ENCODE assay signal across 13 cellular contexts in the genomic region with DNA sequence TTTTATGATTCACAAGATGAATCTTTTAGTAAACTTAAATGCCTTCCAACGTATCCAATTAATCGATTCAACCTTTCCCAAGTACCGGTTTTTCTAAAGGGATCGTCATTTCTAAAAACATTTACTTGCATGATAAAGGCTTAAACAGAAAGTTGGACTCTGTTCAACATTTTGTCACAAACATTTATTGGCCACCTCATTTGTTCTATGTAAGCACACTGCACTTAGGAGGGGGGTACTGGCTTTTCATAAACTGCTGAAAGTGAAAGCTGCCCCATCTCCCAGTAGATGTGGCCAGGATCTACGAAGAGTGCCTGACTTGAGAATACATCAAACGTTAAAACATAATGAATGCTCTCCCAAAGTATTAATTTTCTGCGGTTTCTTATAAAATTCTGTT. TPM values are rescaled to one million over a fixed set of nuclear protein-coding genes. Genes with fewer than 3 reads are reported as not detected.
DNase-seq lines count a peak whose midpoint lies in the region; TF ChIP-seq lines count a peak whose summit lies in the region.
"Had no signal": no experiment of that assay in that cellular context is flagged by ENCODE, and none has a peak within 500 bp of the region (broad histone marks: within the 10 kb centered on the region; RNA-seq: fewer than 3 reads in every experiment).

No MANE protein-coding gene starts in this region.

- H3K79me2 ChIP-seq in KMS-11 (ENCODE audit: insufficient read depth, low read depth) (no peaks in the 10 kb centered on the region), MM.1S (ENCODE audit: low read length) (no peaks in the 10 kb centered on the region)

- peak overlapping the region; percentile 21; the same call in 1 of the 2 replicates for H3K27ac ChIP-seq in KMS-11
- H3K27ac ChIP-seq in mesenchymal stem cell (ENCODE audit: low read length, poor library complexity, severe bottlenecking) = no peak overlapping the region
- no peak overlapping the region for H3K27ac ChIP-seq in MM.1S (ENCODE audit: low read length)
- H3K27ac ChIP-seq: SK-N-MC had no signal

- H3K4me3 ChIP-seq in AG09309 (ENCODE audit: control insufficient read depth, low read depth, low read length) = peak overlapping the region; percentile 11
- no peak overlapping the region for H3K4me3 ChIP-seq in KMS-11 (IDR thresholded peaks at IDR 0.05; ENCODE audit: insufficient read depth, low read depth, low read length)
- no peak overlapping the region for H3K4me3 ChIP-seq in cardiac fibroblast (replicated peaks in 1 of 2; ENCODE audit: low read depth in 2 of 2, low read length in 2 of 2)
- H3K4me3 ChIP-seq in mesenchymal stem cell (ENCODE audit: insufficient read depth in 1 of 2, low read depth in 1 of 2, low read length in 2 of 2) = peak overlapping the region in 1 of 2 experiments; percentile 67
- no peak overlapping the region for H3K4me3 ChIP-seq in MM.1S (ENCODE audit: low read length)
- H3K4me3 ChIP-seq: SK-N-MC had no signal

- WGBS in mesenchymal stem cell = 97% methylated on average over 5 of the region's 7 CpGs

- H2BK15ac ChIP-seq in mesenchymal stem cell (ENCODE audit: low read depth, poor library complexity, severe bottlenecking) = no peak overlapping the region

- no peak overlapping the region for H2AK5ac ChIP-seq in mesenchymal stem cell (ENCODE audit: low read length, severe bottlenecking)

- no peak overlapping the region for H3K14ac ChIP-seq in mesenchymal stem cell (ENCODE audit: low read length in 2 of 2)

- H3K36me3 ChIP-seq in KMS-11 (ENCODE audit: insufficient read depth) (no peaks in the 10 kb centered on the region), mesenchymal stem cell (ENCODE audit: control insufficient read depth in 1 of 2, insufficient read depth in 2 of 2, low read depth in 1 of 2, low read length in 2 of 2) (no peaks in the 10 kb centered on the region), MM.1S (replicated peaks; ENCODE audit: insufficient read depth, low read length) (no peaks in the 10 kb centered on the region)

- H3K27me3 ChIP-seq in KMS-11 (ENCODE audit: insufficient read depth, low read depth) = no peaks in the 10 kb centered on the region
- no peaks in the 10 kb centered on the region for H3K27me3 ChIP-seq in mesenchymal stem cell (ENCODE audit: control insufficient read depth in 1 of 2, insufficient read depth in 1 of 2, low read length in 2 of 2)
- no peaks in the 10 kb centered on the region for H3K27me3 ChIP-seq in MM.1S (replicated peaks; ENCODE audit: insufficient read depth, low read length)

- H3K9ac ChIP-seq in KMS-11 (0 out of 2 replicates have a peak overlapping the region, but pooled peaks have one; percentile 1), mesenchymal stem cell (ENCODE audit: low read length) (peak overlapping the region; percentile 56), MM.1S (ENCODE audit: low read length) (no peak overlapping the region)

- H2AFZ ChIP-seq in KMS-11 (ENCODE audit: low read depth) (no peak overlapping the region), mesenchymal stem cell (ENCODE audit: low read depth, low read length) (no peak overlapping the region), MM.1S (ENCODE audit: low read length) (no peak overlapping the region)

- no peak overlapping the region for H2BK5ac ChIP-seq in mesenchymal stem cell (ENCODE audit: low read depth, low read length, poor library complexity, severe bottlenecking)

- H2BK120ac ChIP-seq in mesenchymal stem cell (ENCODE audit: low read depth, low read length) = no peak overlapping the region

- no peak overlapping the region for H4K8ac ChIP-seq in mesenchymal stem cell (ENCODE audit: low read length)

- H3K9me3 ChIP-seq in mesenchymal stem cell (ENCODE audit: control insufficient read depth, low read length) (no peaks in the 10 kb centered on the region), MM.1S (replicated peaks; ENCODE audit: insufficient read depth, low read length) (no peaks in the 10 kb centered on the region)

- TF ChIP-seq CTCF in AG09309 (IDR thresholded peaks at IDR 0.05; ENCODE audit: control insufficient read depth, insufficient read depth, low read depth, low read length, missing control alignments) = no peak
- no peak for TF ChIP-seq CTCF in KMS-11 (conservative IDR thresholded peaks at IDR 0.05; ENCODE audit: low read depth, low read length)
- no peak for TF ChIP-seq CTCF in cardiac fibroblast (IDR thresholded peaks at IDR 0.05; ENCODE audit: low read depth, low read length)
- TF ChIP-seq CTCF in MM.1S (IDR thresholded peaks at IDR 0.05; ENCODE audit: low read length) = no peak

- DNase-seq in AG09309 (ENCODE audit: low read depth) (no peak), cardiac fibroblast (ENCODE audit: low read depth in 2 of 2) (peak; percentile 31 to 70), mesenchymal stem cell (no peak), putamen (ENCODE audit: low spot score) (no peak), MM.1S (no peak), C1 segment of cervical spinal cord (lab: John Stamatoyannopoulos, UW) (no peak)
- no peak for DNase-seq in stimulated activated CD4-positive, alpha-beta T cell treated with anti-CD3 and anti-CD28 coated beads, Interleukin-12 subunit alpha, Interleukin-12 subunit beta, amount 100 ng/mL, for 4 hours
- DNase-seq: activated CD8-positive, alpha-beta T cell treated with anti-CD3 and anti-CD28 coated beads, Interleukin-2, amount 10 ng/mL, durations not matched to agents 7 days and 5 days; activated effector memory CD4-positive, alpha-beta T cell treated with Interleukin-2 at 50 U/mL for 16 hours; endodermal cell; kidney glomerular epithelial cell had no signal

- H4K91ac ChIP-seq in mesenchymal stem cell (ENCODE audit: low read length) = no peak overlapping the region

- no peaks in the 10 kb centered on the region for H3K9me2 ChIP-seq in MM.1S (replicated peaks; ENCODE audit: insufficient read depth, low read length)

- no peaks in the 10 kb centered on the region for H3F3A ChIP-seq in MM.1S (ENCODE audit: insufficient read depth, low read length)

- no peak overlapping the region for H2BK12ac ChIP-seq in mesenchymal stem cell (ENCODE audit: low read length in 2 of 2)

- peak overlapping the region; percentile 73 for H3K4me2 ChIP-seq in KMS-11
- no peak overlapping the region for H3K4me2 ChIP-seq in mesenchymal stem cell (ENCODE audit: low read length, poor library complexity, severe bottlenecking)
- no peak overlapping the region for H3K4me2 ChIP-seq in MM.1S (ENCODE audit: low read depth, low read length)

- H3K4me1 ChIP-seq in KMS-11 (ENCODE audit: low read depth, poor library complexity, severe bottlenecking) = peaks cover 54% of the 10 kb centered on the region
- H3K4me1 ChIP-seq in mesenchymal stem cell (ENCODE audit: control insufficient read depth, insufficient read depth, low read depth, low read length) = peaks cover 2% of the 10 kb centered on the region
- no peaks in the 10 kb centered on the region for H3K4me1 ChIP-seq in MM.1S (ENCODE audit: low read length)

- no peak overlapping the region for H3K4ac ChIP-seq in mesenchymal stem cell (ENCODE audit: low read depth in 1 of 2, low read length in 2 of 2)

- no peak overlapping the region for H3K23ac ChIP-seq in mesenchymal stem cell (ENCODE audit: low read length in 2 of 2)

- H3K18ac ChIP-seq in mesenchymal stem cell (ENCODE audit: low read depth in 1 of 2, low read length in 2 of 2) = no peak overlapping the region

- H4K20me1 ChIP-seq in KMS-11 (ENCODE audit: insufficient read depth) (no peaks in the 10 kb centered on the region), MM.1S (ENCODE audit: insufficient read depth, low read length) (no peaks in the 10 kb centered on the region)

- no peaks in the 10 kb centered on the region for H3K79me1 ChIP-seq in mesenchymal stem cell (replicated peaks; ENCODE audit: low read length, poor library complexity, severe bottlenecking)

RNA-seq across cellular contexts. Expression of a gene that starts 37.3 kb away (rescaled TPM):
- polyA plus RNA-seq in mesenchymal stem cell (2013, experiment 1 of 2) = 0.25 TPM
- 0.18 TPM for polyA plus RNA-seq in mesenchymal stem cell (2013, experiment 2 of 2)

Comparison
In these comparisons a context has a peak if more than half of its experiments do, and no peak if none do; other contexts are left out.
1. DNase-seq: peak in cardiac fibroblast (2 of 2); none in AG09309 (single experiment), mesenchymal stem cell (single experiment), putamen (single experiment), MM.1S (single experiment), C1 segment of cervical spinal cord (0 of 14) and stimulated activated CD4-positive, alpha-beta T cell treated with anti-CD3 and anti-CD28 coated beads, Interleukin-12 subunit alpha, Interleukin-12 subunit beta, amount 100 ng/mL, for 4 hours (single experiment).